Comparison of ENCODE assay signal across 23 cellular contexts in genomic region chr15:28112101-28112760, GRCh38. TPM values are rescaled to one million over a fixed set of nuclear protein-coding genes. Genes with fewer than 3 reads are reported as not detected.
A peak's percentile ranks its signal among the peaks of the same experiment; 100 is the strongest.
DNase-seq lines count a peak whose midpoint lies in the region; ATAC-seq and TF ChIP-seq lines count a peak whose summit lies in the region.
"Had no signal": no experiment of that assay in that cellular context is flagged by ENCODE, and none has a peak within 500 bp of the region (broad histone marks: within the 10 kb centered on the region; RNA-seq: fewer than 3 reads in every experiment).

No MANE protein-coding gene starts in this region.

- no peaks in the 10 kb centered on the region for H3K4me1 Mint-ChIP-seq in activated CD4-positive, alpha-beta memory T cell treated with anti-CD3 and anti-CD28 coated beads for 36 hours (ENCODE audit: low read depth)

- H3K27ac Mint-ChIP-seq in activated CD4-positive, alpha-beta memory T cell treated with anti-CD3 and anti-CD28 coated beads for 36 hours: no peak overlapping the region
- H3K27ac Mint-ChIP-seq: CD4-positive, alpha-beta T cell; HFFc6 had no signal

- H3K4me3 Mint-ChIP-seq in activated CD4-positive, alpha-beta memory T cell treated with anti-CD3 and anti-CD28 coated beads for 36 hours: no peak overlapping the region
- H3K4me3 Mint-ChIP-seq: CD4-positive, alpha-beta T cell; HFFc6 had no signal

- H3K36me3 ChIP-seq in left ventricle myocardium inferior: peaks cover 63% of the 10 kb centered on the region

- POLR2A ChIA-PET in activated CD4-positive, alpha-beta memory T cell treated with anti-CD3 and anti-CD28 coated beads for 36 hours (lab: Charles Lee): no interaction called here

- no peaks in the 10 kb centered on the region for H3K27me3 Mint-ChIP-seq in activated CD4-positive, alpha-beta memory T cell treated with anti-CD3 and anti-CD28 coated beads for 36 hours

- intact Hi-C loops in cardiac septum (cut with DNase I) (no loop called here), left ventricle myocardium inferior (cut with micrococcal nuclease) (no loop called here)
- intact Hi-C loops in activated CD4-positive, alpha-beta memory T cell treated with anti-CD3 and anti-CD28 coated beads for 36 hours (cut with micrococcal nuclease): no loop called here

- peaks cover 30% of the 10 kb centered on the region for H3K36me3 Mint-ChIP-seq in activated CD4-positive, alpha-beta memory T cell treated with anti-CD3 and anti-CD28 coated beads for 36 hours

- no peaks in the 10 kb centered on the region for H3K9me3 Mint-ChIP-seq in activated CD4-positive, alpha-beta memory T cell treated with anti-CD3 and anti-CD28 coated beads for 36 hours
- H3K9me3 Mint-ChIP-seq: CD4-positive, alpha-beta T cell; HFFc6 had no signal

- DNase-seq in cardiac septum (ENCODE audit: low spot score) (peak; percentile 58), left ventricle myocardium inferior (no peak), islet precursor cell (peak; percentile 26), NCI-H82 (lab: John Stamatoyannopoulos, UW) (no peak)
- DNase-seq in stimulated activated CD8-positive, alpha-beta memory T cell treated with anti-CD3 and anti-CD28 coated beads, Interleukin-4, amount 100 ng/mL, for 48 hours: peak; percentile 17
- DNase-seq in activated CD4-positive, alpha-beta memory T cell treated with anti-CD3 and anti-CD28 coated beads for 36 hours: no peak
- DNase-seq: CD4-positive, alpha-beta T cell; COR-L47; GM23248; HFFc6; Kasumi-1; NCI-H1092 treated with DMSO at 0.1 percent for 48 hours; NCI-H1436; NCI-H187; NCI-H2081 treated with DMSO at 0.1 percent for 48 hours; NCI-H2171; NCI-H226; NCI-H748 treated with DMSO at 0.1 percent for 48 hours had no signal

- no peak for ATAC-seq in GM19452 (IDR thresholded peaks at IDR 0.05; ENCODE audit: unreplicated experiment)
- ATAC-seq: K562 had no signal

- peaks cover 4% of the 10 kb centered on the region for H3K27me3 ChIP-seq in left ventricle myocardium inferior (ENCODE audit: low read depth)

- no peaks in the 10 kb centered on the region for H3K9me3 ChIP-seq in left ventricle myocardium inferior (replicated peaks)
- H3K9me3 ChIP-seq: BLaER1, HAP-1 had no signal

- no peak overlapping the region for H3K4me3 ChIP-seq in left ventricle myocardium inferior
- H3K4me3 ChIP-seq: BLaER1, GM23248, HAP-1, K562 had no signal

- CTCF ChIA-PET in activated CD4-positive, alpha-beta memory T cell treated with anti-CD3 and anti-CD28 coated beads for 36 hours (lab: Charles Lee): no interaction called here

- peaks cover 6% of the 10 kb centered on the region for H3K4me1 ChIP-seq in left ventricle myocardium inferior
- H3K4me1 ChIP-seq: HAP-1 had no signal

- H3K27ac ChIP-seq in left ventricle myocardium inferior (replicated peaks): no peak overlapping the region
- H3K27ac ChIP-seq: BLaER1, GM23248 had no signal

- no peak for TF ChIP-seq CTCF in left ventricle myocardium inferior (IDR thresholded peaks at IDR 0.05; ENCODE audit: borderline replicate concordance)

RNA-seq across cellular contexts. Expression of gene OCA2, which starts 13.1 kb away (rescaled TPM):
- total RNA-seq in cardiac septum: not detected
- total RNA-seq in left ventricle myocardium inferior: not detected
- not detected for total RNA-seq in activated CD4-positive, alpha-beta memory T cell treated with anti-CD3 and anti-CD28 coated beads for 36 hours
- total RNA-seq: CD4-positive, alpha-beta T cell; GM23248; HFFc6; M059J had no signal

Comparison
In these comparisons a context has a peak if more than half of its experiments do, and no peak if none do; other contexts are left out.
1. DNase-seq: peak in cardiac septum (single experiment), islet precursor cell (single experiment) and stimulated activated CD8-positive, alpha-beta memory T cell treated with anti-CD3 and anti-CD28 coated beads, Interleukin-4, amount 100 ng/mL, for 48 hours (single experiment); none in left ventricle myocardium inferior (single experiment), NCI-H82 (single experiment) and activated CD4-positive, alpha-beta memory T cell treated with anti-CD3 and anti-CD28 coated beads for 36 hours (single experiment).